Comparison of ENCODE assay signal across 20 cellular contexts in genomic region chr20:16209826-16210365, GRCh38.
DNase-seq lines count a peak whose midpoint lies in the region; ATAC-seq and TF ChIP-seq lines count a peak whose summit lies in the region.
"Had no signal": no experiment of that assay in that cellular context is flagged by ENCODE, and none has a peak within 500 bp of the region (broad histone marks: within the 10 kb centered on the region; RNA-seq: fewer than 3 reads in every experiment).

No MANE protein-coding gene starts in this region.

- H3K27ac ChIP-seq in right cardiac atrium (ENCODE audit: low read length), result no peak overlapping the region
- no peak overlapping the region for H3K27ac ChIP-seq in WERI-Rb-1
- H3K27ac ChIP-seq: HL-60, PC-9, SJCRH30 had no signal

- H3K27me3 ChIP-seq in right cardiac atrium (ENCODE audit: control insufficient read depth, insufficient read depth), result no peaks in the 10 kb centered on the region
- no peaks in the 10 kb centered on the region for H3K27me3 ChIP-seq in WERI-Rb-1 (ENCODE audit: insufficient read depth, low read depth, severe bottlenecking)
- H3K27me3 ChIP-seq: SJCRH30 had no signal

- no peaks in the 10 kb centered on the region for H3K9me3 ChIP-seq in right cardiac atrium (ENCODE audit: control insufficient read depth, low read length)
- H3K9me3 ChIP-seq in WERI-Rb-1 (ENCODE audit: severe bottlenecking), result no peaks in the 10 kb centered on the region
- H3K9me3 ChIP-seq: SJCRH30 had no signal

- DNase-seq in GM04503 (ENCODE audit: low read depth) (peak; percentile 3), astrocyte of the spinal cord (ENCODE audit: low read depth, low spot score) (peak; percentile 5), fibroblast of peridontal ligament (ENCODE audit: extremely low read depth) (peak; percentile 24), stromal cell of bone marrow (ENCODE audit: low read depth) (peak; percentile 28), NCI-H1436 treated with DMSO at 0.1 percent for 48 hours (lab: John Stamatoyannopoulos, UW) (no peak), anterior cingulate cortex (lab: John Stamatoyannopoulos, UW) (no peak), right cardiac atrium (no peak), WERI-Rb-1 (no peak)
- DNase-seq: DMS153, DND-41, NCI-H1092 treated with DMSO at 0.1 percent for 48 hours, NCI-H1436, NCI-H187 treated with DMSO at 0.1 percent for 48 hours, NCI-H2107, NCI-H524 treated with DMSO at 0.1 percent for 48 hours, NCI-H82, PC-9, SJCRH30 had no signal

- TF ChIP-seq CTCF in astrocyte of the spinal cord (IDR thresholded peaks at IDR 0.05; ENCODE audit: low read depth, low read length), result no peak
- no peak for TF ChIP-seq CTCF in WERI-Rb-1 (IDR thresholded peaks at IDR 0.05; ENCODE audit: low read depth, low read length)

- ATAC-seq in right cardiac atrium, result no peak
- ATAC-seq: Right ventricle myocardium inferior had no signal

- no peaks in the 10 kb centered on the region for H3K4me1 ChIP-seq in right cardiac atrium (ENCODE audit: control insufficient read depth, insufficient read depth, low read length)
- H3K4me1 ChIP-seq: SJCRH30 had no signal

- intact Hi-C loops in right cardiac atrium (cut with DNase I), result no loop called here

- 58% methylated on average over 4 of the region's 4 CpGs for whole genome bisulfite sequencing in right cardiac atrium

- no peaks in the 10 kb centered on the region for H3K36me3 ChIP-seq in WERI-Rb-1
- H3K36me3 ChIP-seq: SJCRH30 had no signal

- in situ Hi-C loops in astrocyte of the spinal cord (cut with HindIII; ENCODE audit: low sequenced_read_pairs), result no loop called here

- H3K4me3 ChIP-seq in astrocyte of the spinal cord (ENCODE audit: low read depth, low read length) (no peak overlapping the region), right cardiac atrium (ENCODE audit: low read length) (no peak overlapping the region), WERI-Rb-1 (ENCODE audit: low read depth, low read length) (no peak overlapping the region)
- H3K4me3 ChIP-seq: PC-9, SJCRH30 had no signal

Comparison
In these comparisons a context has a peak if more than half of its experiments do, and no peak if none do; other contexts are left out.
1. DNase-seq: peak in GM04503 (single experiment), astrocyte of the spinal cord (single experiment), fibroblast of peridontal ligament (single experiment) and stromal cell of bone marrow (single experiment); none in NCI-H1436 treated with DMSO at 0.1 percent for 48 hours (single experiment), anterior cingulate cortex (0 of 58), right cardiac atrium (0 of 3) and WERI-Rb-1 (single experiment).